23 cellular contexts compared by ENCODE assay signal in genomic region chr14:50020184-50020583, GRCh38.
DNase-seq lines count a peak whose midpoint lies in the region; ATAC-seq and TF ChIP-seq lines count a peak whose summit lies in the region.
"Had no signal": no experiment of that assay in that cellular context is flagged by ENCODE, and none has a peak within 500 bp of the region (broad histone marks: within the 10 kb centered on the region; RNA-seq: fewer than 3 reads in every experiment).

No MANE protein-coding gene starts in this region.

- H3K36me3 Mint-ChIP-seq in activated CD8-positive, alpha-beta T cell treated with anti-CD3 and anti-CD28 coated beads, Interleukin-2, amount 10 ng/mL, durations not matched to agents 7 days and 5 days (ENCODE audit: low read depth) = peaks cover 71% of the 10 kb centered on the region
- H3K36me3 Mint-ChIP-seq in activated CD8-positive, alpha-beta T cell treated with anti-CD3 and anti-CD28 coated beads for 36 hours (ENCODE audit: low read depth) = peaks cover 34% of the 10 kb centered on the region

- peaks cover 6% of the 10 kb centered on the region for H3K9me3 ChIP-seq in thoracic aorta
- 0 out of 2 replicates have a peak, but pooled peaks cover 5% of the 10 kb centered on the region for H3K9me3 ChIP-seq in PC-9 (ENCODE audit: insufficient read depth, low read depth)
- H3K9me3 ChIP-seq: BE2C, HAP-1 had no signal

- DNase-seq in activated CD8-positive, alpha-beta T cell treated with anti-CD3 and anti-CD28 coated beads, Interleukin-2, amount 10 ng/mL, durations not matched to agents 7 days and 5 days = no peak
- no peak for DNase-seq in activated CD8-positive, alpha-beta T cell treated with anti-CD3 and anti-CD28 coated beads for 36 hours
- DNase-seq in SK-MEL-5 (ENCODE audit: low read depth, low spot score) = peak; percentile 28
- peak; percentile 85 for DNase-seq in foreskin melanocyte
- DNase-seq in thoracic aorta (ENCODE audit: low spot score) = no peak
- DNase-seq in PC-9 = no peak
- DNase-seq: BE2C, DMS153, DND-41, NCI-H1105 treated with DMSO at 0.1 percent for 48 hours, NCI-H146, NCI-H2029, NCI-H446, NCI-H524 treated with DMSO at 0.1 percent for 48 hours, NCI-H82, SHP77 had no signal

- no peak overlapping the region for H2AFZ ChIP-seq in PC-9

- CTCF ChIA-PET in activated CD8-positive, alpha-beta T cell treated with anti-CD3 and anti-CD28 coated beads, Interleukin-2, amount 10 ng/mL, durations not matched to agents 7 days and 5 days (lab: Charles Lee) = interaction anchor here (0.9 to 1.8 kb wide), 3 partner anchors 18 to 42 kb away, joined by 3 to 5 read pairs (median 3); no protein-coding TSS in a partner anchor
- CTCF ChIA-PET in activated CD8-positive, alpha-beta T cell treated with anti-CD3 and anti-CD28 coated beads for 36 hours (lab: Charles Lee) = interaction anchor here (0.8 to 1.5 kb wide), 2 partner anchors 18 to 158 kb away, joined by 4 to 6 read pairs; no protein-coding TSS in a partner anchor
- CTCF ChIA-PET in PC-9 (lab: Charles Lee) = no interaction called here

- no peaks in the 10 kb centered on the region for H3K27me3 ChIP-seq in thoracic aorta (replicated peaks; ENCODE audit: insufficient read depth)
- no peaks in the 10 kb centered on the region for H3K27me3 ChIP-seq in PC-9 (ENCODE audit: insufficient read depth, low read depth)
- H3K27me3 ChIP-seq: BE2C had no signal

- H3K36me3 ChIP-seq in thoracic aorta (no peaks in the 10 kb centered on the region), PC-9 (ENCODE audit: low read depth) (no peaks in the 10 kb centered on the region)
- H3K36me3 ChIP-seq: BE2C, HAP-1 had no signal

- H3K9me3 Mint-ChIP-seq in activated CD8-positive, alpha-beta T cell treated with anti-CD3 and anti-CD28 coated beads, Interleukin-2, amount 10 ng/mL, durations not matched to agents 7 days and 5 days (ENCODE audit: insufficient read depth) = peaks cover 30% of the 10 kb centered on the region
- H3K9me3 Mint-ChIP-seq in activated CD8-positive, alpha-beta T cell treated with anti-CD3 and anti-CD28 coated beads for 36 hours = peaks cover 19% of the 10 kb centered on the region

- H3K27ac ChIP-seq in thoracic aorta (peak overlapping the region; percentile 81 to 91), PC-9 (no peak overlapping the region)
- H3K27ac ChIP-seq: 22Rv1, RWPE1 had no signal

- H3K4me3 Mint-ChIP-seq in activated CD8-positive, alpha-beta T cell treated with anti-CD3 and anti-CD28 coated beads, Interleukin-2, amount 10 ng/mL, durations not matched to agents 7 days and 5 days = no peak overlapping the region
- H3K4me3 Mint-ChIP-seq in activated CD8-positive, alpha-beta T cell treated with anti-CD3 and anti-CD28 coated beads for 36 hours = no peak overlapping the region
- H3K4me3 Mint-ChIP-seq: CD14-positive monocyte had no signal

- no peaks in the 10 kb centered on the region for H3K27me3 Mint-ChIP-seq in activated CD8-positive, alpha-beta T cell treated with anti-CD3 and anti-CD28 coated beads, Interleukin-2, amount 10 ng/mL, durations not matched to agents 7 days and 5 days (ENCODE audit: low read depth)
- no peaks in the 10 kb centered on the region for H3K27me3 Mint-ChIP-seq in activated CD8-positive, alpha-beta T cell treated with anti-CD3 and anti-CD28 coated beads for 36 hours

- H3K79me2 ChIP-seq in PC-9 (ENCODE audit: low read depth) = no peaks in the 10 kb centered on the region

- BruUV-seq in PC-9 (replicated peaks; lab: Mats Ljungman, UMichigan) = no TSS peak

- H3K4me3 ChIP-seq in thoracic aorta (no peak overlapping the region), PC-9 (no peak overlapping the region)
- H3K4me3 ChIP-seq: HAP-1, K562 had no signal

- no peaks in the 10 kb centered on the region for H3K9me2 ChIP-seq in PC-9 (ENCODE audit: insufficient read depth)

- peaks cover 40% of the 10 kb centered on the region for H3F3A ChIP-seq in PC-9 (ENCODE audit: insufficient read depth, low read depth)

- peaks cover 37% of the 10 kb centered on the region for H3K4me1 Mint-ChIP-seq in activated CD8-positive, alpha-beta T cell treated with anti-CD3 and anti-CD28 coated beads, Interleukin-2, amount 10 ng/mL, durations not matched to agents 7 days and 5 days (ENCODE audit: low read depth)
- peaks cover 44% of the 10 kb centered on the region for H3K4me1 Mint-ChIP-seq in activated CD8-positive, alpha-beta T cell treated with anti-CD3 and anti-CD28 coated beads for 36 hours (ENCODE audit: low read depth)

- in situ Hi-C loops in SK-MEL-5 (cut with HindIII; ENCODE audit: low pct_unique_long_range_greater_than_20kb, low sequenced_read_pairs) = no loop called here

- H3K27ac Mint-ChIP-seq in activated CD8-positive, alpha-beta T cell treated with anti-CD3 and anti-CD28 coated beads, Interleukin-2, amount 10 ng/mL, durations not matched to agents 7 days and 5 days = peak overlapping the region; percentile 8
- H3K27ac Mint-ChIP-seq in activated CD8-positive, alpha-beta T cell treated with anti-CD3 and anti-CD28 coated beads for 36 hours = no peak overlapping the region

- no peak for ATAC-seq in activated CD8-positive, alpha-beta T cell treated with anti-CD3 and anti-CD28 coated beads, Interleukin-2, amount 10 ng/mL, durations not matched to agents 7 days and 5 days
- no peak for ATAC-seq in activated CD8-positive, alpha-beta T cell treated with anti-CD3 and anti-CD28 coated beads for 36 hours
- ATAC-seq in thoracic aorta (ENCODE audit: insufficient number of reproducible peaks, low FRiP score, low read depth) = no peak
- ATAC-seq in HG03439 (IDR thresholded peaks at IDR 0.05; ENCODE audit: unreplicated experiment) = no peak
- no peak for ATAC-seq in HG02852 (IDR thresholded peaks at IDR 0.05; ENCODE audit: unreplicated experiment)
- ATAC-seq: K562 had no signal

- no peak for TF ChIP-seq CTCF in activated CD8-positive, alpha-beta T cell treated with anti-CD3 and anti-CD28 coated beads for 36 hours (IDR thresholded peaks at IDR 0.05)
- TF ChIP-seq CTCF in thoracic aorta (IDR thresholded peaks at IDR 0.05) = no peak
- TF ChIP-seq CTCF in PC-9 (conservative IDR thresholded peaks at IDR 0.05) = no peak

- H3K4me1 ChIP-seq in thoracic aorta (ENCODE audit: control insufficient read depth in 1 of 2, low read depth in 2 of 2) = peaks cover 37 to 83% of the 10 kb centered on the region in 2 donors
- peaks cover 47% of the 10 kb centered on the region for H3K4me1 ChIP-seq in PC-9 (replicated peaks; ENCODE audit: insufficient read depth)
- H3K4me1 ChIP-seq: BE2C, HAP-1 had no signal

- POLR2A ChIA-PET in activated CD8-positive, alpha-beta T cell treated with anti-CD3 and anti-CD28 coated beads, Interleukin-2, amount 10 ng/mL, durations not matched to agents 7 days and 5 days (lab: Charles Lee) = interaction anchor here (0.8 to 1.7 kb wide), 2 partner anchors 17 to 18 kb away, joined by 5 to 6 read pairs; no protein-coding TSS in a partner anchor
- POLR2A ChIA-PET in activated CD8-positive, alpha-beta T cell treated with anti-CD3 and anti-CD28 coated beads for 36 hours (lab: Charles Lee) = interaction anchor here (5.6 kb wide), 1 partner anchor 18 kb away, joined by 25 read pairs; no protein-coding TSS in a partner anchor
- POLR2A ChIA-PET in PC-9 (lab: Charles Lee; ENCODE audit: unreplicated experiment) = no interaction called here

- intact Hi-C loops in activated CD8-positive, alpha-beta T cell treated with anti-CD3 and anti-CD28 coated beads for 36 hours (cut with micrococcal nuclease) = no loop called here
- intact Hi-C loops in PC-9 (cut with micrococcal nuclease; ENCODE audit: unreplicated experiment) = no loop called here

- no peak overlapping the region for H3K4me2 ChIP-seq in PC-9

- H4K20me1 ChIP-seq in PC-9 (ENCODE audit: insufficient read depth) = no peaks in the 10 kb centered on the region

Comparison
In these comparisons a context has a peak if more than half of its experiments do, and no peak if none do; other contexts are left out.
1. DNase-seq: peak in SK-MEL-5 (single experiment) and foreskin melanocyte (single experiment); none in activated CD8-positive, alpha-beta T cell treated with anti-CD3 and anti-CD28 coated beads, Interleukin-2, amount 10 ng/mL, durations not matched to agents 7 days and 5 days (single experiment), activated CD8-positive, alpha-beta T cell treated with anti-CD3 and anti-CD28 coated beads for 36 hours (single experiment), thoracic aorta (single experiment) and PC-9 (0 of 2).